Comparison of ENCODE assay signal across 8 cellular contexts in the genomic region with DNA sequence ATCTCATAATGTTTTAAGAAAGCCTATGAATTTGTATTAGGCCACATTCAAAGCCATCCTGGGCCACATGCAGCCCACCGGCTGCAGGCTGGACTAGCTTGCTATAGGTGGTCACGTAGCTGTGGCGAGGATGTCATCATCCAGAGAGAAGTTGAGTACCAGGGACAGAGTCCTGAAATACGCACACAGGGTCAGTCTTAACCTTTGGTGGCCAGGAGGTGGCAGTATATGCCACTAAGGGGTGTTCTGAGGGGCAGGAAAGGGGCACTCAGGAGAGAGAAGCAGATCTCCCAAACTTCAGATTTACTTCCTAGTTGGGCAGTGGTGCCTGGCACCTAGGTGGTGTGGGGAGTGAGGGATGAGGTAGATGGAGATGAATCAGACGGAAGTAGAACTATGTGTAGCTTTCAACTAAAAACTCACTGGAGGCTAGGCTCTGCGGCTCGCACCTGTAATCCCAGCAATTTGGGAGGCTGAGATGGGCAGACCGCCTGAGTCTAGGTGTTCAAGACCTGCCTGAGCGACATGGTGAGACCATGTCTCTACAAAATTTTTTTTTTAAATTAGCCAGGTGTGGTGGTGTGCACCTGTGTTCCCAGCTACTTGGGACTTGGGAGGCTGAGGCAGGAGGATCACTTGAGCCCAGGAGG. TPM values are rescaled to one million over a fixed set of nuclear protein-coding genes. Genes with fewer than 3 reads are reported as not detected.
DNase-seq lines count a peak whose midpoint lies in the region; ATAC-seq, FAIRE-seq and TF ChIP-seq lines count a peak whose summit lies in the region.

No MANE protein-coding gene starts in this region.

- H3K27ac Mint-ChIP-seq in chondrocyte (ENCODE audit: unreplicated experiment): no peak overlapping the region

- DNase-seq in Ammon's horn (ENCODE audit: low spot score) (peak; percentile 85), GM19240 (ENCODE audit: insufficient read length, low spot score) (peak; percentile 59), NCI-H2029 treated with DMSO at 0.1 percent for 48 hours (lab: John Stamatoyannopoulos, UW) (peak; percentile 63), chondrocyte (ENCODE audit: low spot score) (peak; percentile 49), left colon (peak; percentile 45 to 62)
- DNase-seq in stimulated activated naive CD4-positive, alpha-beta T cell treated with Interleukin-2 at 50 U/mL for 16 hours (lab: John Stamatoyannopoulos, UW): peak; percentile 27

- H3K4me1 Mint-ChIP-seq in chondrocyte (ENCODE audit: low read depth): peaks cover 16% of the 10 kb centered on the region

- peak; percentile 69 for ATAC-seq in left colon
- ATAC-seq in HG03175 (IDR thresholded peaks at IDR 0.05; ENCODE audit: unreplicated experiment): no peak

- TF ChIP-seq CTCF in chondrocyte (IDR thresholded peaks at IDR 0.05): peak; percentile 94

- no peaks in the 10 kb centered on the region for H3K9me3 Mint-ChIP-seq in chondrocyte (ENCODE audit: low read depth)

- H3K36me3 Mint-ChIP-seq in chondrocyte (ENCODE audit: low read depth): no peaks in the 10 kb centered on the region

- intact Hi-C loops in left colon (cut with DNase I, micrococcal nuclease): loop anchor here (5.0 to 10.0 kb wide), 4 partner anchors 34 to 136 kb away; a partner anchor contains a TSS

- peak; percentile 80 for FAIRE-seq in TTC549 (lab: Jason Lieb, UNC)

- peaks cover 29% of the 10 kb centered on the region for H3K27me3 Mint-ChIP-seq in chondrocyte (ENCODE audit: low read depth)

- H3K4me3 Mint-ChIP-seq in chondrocyte (ENCODE audit: unreplicated experiment): no peak overlapping the region

RNA-seq across cellular contexts. Expression of a gene that starts 16.3 kb away (rescaled TPM):
- total RNA-seq in chondrocyte (10.2 to 18.4 TPM (median 17.3 TPM) in 3 replicates), left colon (10 to 100 TPM; 32.6 to 39.2 TPM)

RNA-seq across cellular contexts. Expression of a gene that starts 32.4 kb away (rescaled TPM):
- total RNA-seq in chondrocyte (not detected in 3 replicates), left colon (under 1 TPM; 0.14 to 0.34 TPM)

Comparison
In these comparisons a context has a peak if more than half of its experiments do, and no peak if none do; other contexts are left out.
1. DNase-seq: peak in every context shown above with its lines; median percentile 85 in Ammon's horn; 63 in NCI-H2029 treated with DMSO at 0.1 percent for 48 hours; 59 in GM19240; 54 in left colon; 49 in chondrocyte; 27 in stimulated activated naive CD4-positive, alpha-beta T cell treated with Interleukin-2 at 50 U/mL for 16 hours.